In genomic region chr6:21438986-21439352, GRCh38 we compare ENCODE assay signal across 8 cellular contexts.
DNase-seq lines count a peak whose midpoint lies in the region; ATAC-seq and TF ChIP-seq lines count a peak whose summit lies in the region.

No MANE protein-coding gene starts in this region.

- no peaks in the 10 kb centered on the region for H3K4me1 ChIP-seq in hepatocyte (ENCODE audit: insufficient read depth)

- H3K27ac ChIP-seq in caudate nucleus (ENCODE audit: low read depth, low read length) (no peak overlapping the region), hepatocyte (no peak overlapping the region)

- H3K79me2 ChIP-seq in hepatocyte = no peaks in the 10 kb centered on the region

- 77% methylated on average over 2 of the region's 2 CpGs for WGBS in hepatocyte (ENCODE audit: low lambda C conversion rate, missing lambda C conversion rate)

- no peaks in the 10 kb centered on the region for H3K9me2 ChIP-seq in hepatocyte (replicated peaks; ENCODE audit: insufficient read depth)

- no peak for TF ChIP-seq CTCF in hepatocyte (IDR thresholded peaks at IDR 0.05; ENCODE audit: poor library complexity)

- H2AFZ ChIP-seq in hepatocyte = no peak overlapping the region

- no peaks in the 10 kb centered on the region for H3K27me3 ChIP-seq in hepatocyte

- intact Hi-C loops in Right ventricle myocardium inferior (cut with DNase I) = no loop called here

- ATAC-seq in GM18873 (IDR thresholded peaks at IDR 0.05; ENCODE audit: low FRiP score, unreplicated experiment) (peak; percentile 51), HG02610 (IDR thresholded peaks at IDR 0.05; ENCODE audit: unreplicated experiment) (peak; percentile 52), Right ventricle myocardium inferior (no peak)

- no peaks in the 10 kb centered on the region for H4K20me1 ChIP-seq in hepatocyte (ENCODE audit: insufficient read depth, poor library complexity, severe bottlenecking)

- no peak overlapping the region for H3K4me2 ChIP-seq in hepatocyte

- H3K9me3 ChIP-seq in hepatocyte (ENCODE audit: low read depth) = no peaks in the 10 kb centered on the region

- DNase-seq in M059J (ENCODE audit: low read depth) (peak; percentile 49), glomerular visceral epithelial cell (ENCODE audit: extremely low spot score) (peak; percentile 13), caudate nucleus (lab: John Stamatoyannopoulos, UW) (no peak), hepatocyte (ENCODE audit: low spot score) (no peak), Right ventricle myocardium inferior (ENCODE audit: missing footprints) (no peak)
- DNase-seq in stimulated activated naive CD4-positive, alpha-beta T cell treated with Interleukin-2 at 50 U/mL for 16 hours (lab: John Stamatoyannopoulos, UW) = no peak

- H3K4me3 ChIP-seq in hepatocyte = no peak overlapping the region

- H3K36me3 ChIP-seq in hepatocyte (replicated peaks; ENCODE audit: insufficient read depth, low read depth) = no peaks in the 10 kb centered on the region

Comparison
In these comparisons a context has a peak if more than half of its experiments do, and no peak if none do; other contexts are left out.
1. DNase-seq: peak in M059J (single experiment) and glomerular visceral epithelial cell (single experiment); none in caudate nucleus (0 of 61), stimulated activated naive CD4-positive, alpha-beta T cell treated with Interleukin-2 at 50 U/mL for 16 hours (single experiment), hepatocyte (single experiment) and Right ventricle myocardium inferior (single experiment).